24 cellular contexts compared by ENCODE assay signal in genomic region chrX:30951003-30951402, GRCh38.
"Had no signal": no experiment of that assay in that cellular context is flagged by ENCODE, and none has a peak within 500 bp of the region (broad histone marks: within the 10 kb centered on the region; RNA-seq: fewer than 3 reads in every experiment).

No MANE protein-coding gene starts in this region.

- H3K36me3 ChIP-seq: esophagus squamous epithelium, heart left ventricle, left ventricle myocardium inferior, lower lobe of right lung, neutrophil, thoracic aorta, transverse colon had no signal

- H3K4me1 ChIP-seq: esophagus squamous epithelium, foreskin keratinocyte, heart left ventricle, left ventricle myocardium inferior, lower lobe of right lung, psoas muscle, transverse colon had no signal

- H3K27me3 ChIP-seq: esophagus squamous epithelium, foreskin keratinocyte, neutrophil, transverse colon had no signal

- H3K4me3 ChIP-seq: esophagus squamous epithelium, heart left ventricle, left ventricle myocardium inferior, lower lobe of right lung, psoas muscle, thoracic aorta, transverse colon had no signal

- DNase-seq: effector memory CD8-positive, alpha-beta T cell; esophagus squamous epithelium; heart left ventricle; hippocampal formation; kidney glomerular epithelial cell; left ventricle myocardium inferior; lower lobe of right lung; mesenchymal stem cell; midbrain; naive thymus-derived CD4-positive, alpha-beta T cell; psoas muscle; stimulated activated CD4-positive, alpha-beta T cell treated with anti-CD3 and anti-CD28 coated beads, Interleukin-2, amount 100 ng/mL, for 24 hours; stimulated activated CD4-positive, alpha-beta T cell treated with anti-CD3 and anti-CD28 coated beads, Interleukin-4, amount 100 ng/mL, for 4 hours; stimulated activated naive B cell treated with anti-CD40 and anti-IgM and Interleukin-4, amounts not matched to agents 10 μg/mL and 1 μg/mL and 100 μg/mL, for 72 hours; stimulated activated naive CD8-positive, alpha-beta T cell treated with anti-CD3 and anti-CD28 coated beads, Interleukin-15, amount 100 ng/mL, for 72 hours; substantia nigra; transverse colon had no signal

- H3K9me3 Mint-ChIP-seq: central memory CD8-positive, alpha-beta T cell; dendritic cell treated with granulocyte-macrophage colony-stimulating factor and Interleukin-4, amounts not matched to agents 40 ng/mL and 50 ng/mL, for 4 days; effector memory CD8-positive, alpha-beta T cell; stimulated activated naive CD8-positive, alpha-beta T cell treated with anti-CD3 and anti-CD28 coated beads, Interleukin-15, amount 100 ng/mL, for 72 hours had no signal

- H3K27ac ChIP-seq: esophagus squamous epithelium, foreskin keratinocyte, heart left ventricle, left ventricle myocardium inferior, lower lobe of right lung, neutrophil, psoas muscle, thoracic aorta, transverse colon had no signal

- H3K27ac Mint-ChIP-seq: dendritic cell treated with granulocyte-macrophage colony-stimulating factor and Interleukin-4, amounts not matched to agents 40 ng/mL and 50 ng/mL, for 4 days; effector memory CD8-positive, alpha-beta T cell; naive thymus-derived CD4-positive, alpha-beta T cell; stimulated activated naive B cell treated with anti-CD40 and anti-IgM and Interleukin-4, amounts not matched to agents 10 μg/mL and 1 μg/mL and 100 μg/mL, for 72 hours; stimulated activated naive CD8-positive, alpha-beta T cell treated with anti-CD3 and anti-CD28 coated beads, Interleukin-15, amount 100 ng/mL, for 72 hours had no signal

- FAIRE-seq: islet of Langerhans had no signal

- ATAC-seq: effector memory CD8-positive, alpha-beta T cell; foreskin keratinocyte; heart left ventricle; lower lobe of right lung; naive thymus-derived CD4-positive, alpha-beta T cell; psoas muscle; sciatic nerve; stimulated activated naive B cell treated with anti-CD40 and anti-IgM and Interleukin-4, amounts not matched to agents 10 μg/mL and 1 μg/mL and 100 μg/mL, for 72 hours; stimulated activated naive CD8-positive, alpha-beta T cell treated with anti-CD3 and anti-CD28 coated beads, Interleukin-15, amount 100 ng/mL, for 72 hours had no signal

- H3K4me3 Mint-ChIP-seq: central memory CD8-positive, alpha-beta T cell; dendritic cell treated with granulocyte-macrophage colony-stimulating factor and Interleukin-4, amounts not matched to agents 40 ng/mL and 50 ng/mL, for 4 days; effector memory CD8-positive, alpha-beta T cell; naive thymus-derived CD4-positive, alpha-beta T cell; stimulated activated naive B cell treated with anti-CD40 and anti-IgM and Interleukin-4, amounts not matched to agents 10 μg/mL and 1 μg/mL and 100 μg/mL, for 72 hours; stimulated activated naive CD8-positive, alpha-beta T cell treated with anti-CD3 and anti-CD28 coated beads, Interleukin-15, amount 100 ng/mL, for 72 hours had no signal

- H3K36me3 Mint-ChIP-seq: stimulated activated naive B cell treated with anti-CD40 and anti-IgM and Interleukin-4, amounts not matched to agents 10 μg/mL and 1 μg/mL and 100 μg/mL, for 72 hours had no signal

- H3K27me3 Mint-ChIP-seq: dendritic cell treated with granulocyte-macrophage colony-stimulating factor and Interleukin-4, amounts not matched to agents 40 ng/mL and 50 ng/mL, for 4 days; stimulated activated naive CD8-positive, alpha-beta T cell treated with anti-CD3 and anti-CD28 coated beads, Interleukin-15, amount 100 ng/mL, for 72 hours had no signal

- H3K4me1 Mint-ChIP-seq: central memory CD8-positive, alpha-beta T cell; naive thymus-derived CD4-positive, alpha-beta T cell; stimulated activated naive B cell treated with anti-CD40 and anti-IgM and Interleukin-4, amounts not matched to agents 10 μg/mL and 1 μg/mL and 100 μg/mL, for 72 hours; stimulated activated naive CD8-positive, alpha-beta T cell treated with anti-CD3 and anti-CD28 coated beads, Interleukin-15, amount 100 ng/mL, for 72 hours had no signal

- H3K9me3 ChIP-seq: esophagus squamous epithelium, left ventricle myocardium inferior, lower lobe of right lung, neutrophil, psoas muscle, thoracic aorta, transverse colon had no signal
